Comparison of ENCODE assay signal across 8 cellular contexts in genomic region chr6:136609878-136610706, GRCh38. TPM values are rescaled to one million over a fixed set of nuclear protein-coding genes. Genes with fewer than 3 reads are reported as not detected.
DNase-seq lines count a peak whose midpoint lies in the region; ATAC-seq and TF ChIP-seq lines count a peak whose summit lies in the region.

No MANE protein-coding gene starts in this region.

- no peaks in the 10 kb centered on the region for H3K27me3 ChIP-seq in BLaER1
- H3K27me3 ChIP-seq in prostate gland (replicated peaks; ENCODE audit: insufficient read depth): no peaks in the 10 kb centered on the region

- WGBS in prostate gland: 23% methylated on average over 4 of the region's 4 CpGs

- H3K36me3 ChIP-seq in BLaER1: no peaks in the 10 kb centered on the region
- no peaks in the 10 kb centered on the region for H3K36me3 ChIP-seq in prostate gland

- H4K20me1 ChIP-seq in BLaER1: no peaks in the 10 kb centered on the region

- H3K4me3 ChIP-seq in BLaER1 (no peak overlapping the region), foreskin fibroblast (ENCODE audit: low read depth in 1 of 2, low read length in 2 of 2) (no peak overlapping the region), prostate gland (no peak overlapping the region)

- ATAC-seq in HG03135 (IDR thresholded peaks at IDR 0.05; ENCODE audit: unreplicated experiment) (no peak), GM18502 (IDR thresholded peaks at IDR 0.05; ENCODE audit: poor library complexity, unreplicated experiment) (no peak)

- H3K4me1 ChIP-seq in BLaER1 (peaks cover 28% of the 10 kb centered on the region), prostate gland (replicated peaks) (peaks cover 22% of the 10 kb centered on the region)

- no peaks in the 10 kb centered on the region for H3K9me3 ChIP-seq in BLaER1
- H3K9me3 ChIP-seq in prostate gland: no peaks in the 10 kb centered on the region

- no peak for TF ChIP-seq POLR2A in prostate gland (IDR thresholded peaks at IDR 0.05)

- H3K27ac ChIP-seq in BLaER1 (no peak overlapping the region), prostate gland (peak overlapping the region; percentile 34 to 50)

- TF ChIP-seq CTCF in foreskin fibroblast (IDR thresholded peaks at IDR 0.05; ENCODE audit: low read depth, low read length): no peak
- TF ChIP-seq CTCF in prostate gland (IDR thresholded peaks at IDR 0.05): no peak

- intact Hi-C loops in prostate gland (cut with DNase I): loop anchor here (5.0 kb wide), 1 partner anchor 32 kb away; no protein-coding TSS in a partner anchor

- DNase-seq in HT1080 (ENCODE audit: low read depth) (peak; percentile 100), SW480 (ENCODE audit: low spot score) (peak; percentile 94), foreskin fibroblast (peak; percentile 97 to 98), prostate gland (ENCODE audit: low spot score) (peak; percentile 73), NCI-H446 treated with DMSO at 0.1 percent for 48 hours (lab: John Stamatoyannopoulos, UW) (no peak)

- no peak overlapping the region for H3K9ac ChIP-seq in BLaER1

- peak overlapping the region; percentile 42 for H3K4me2 ChIP-seq in BLaER1

RNA-seq across cellular contexts. Expression of gene MAP7, which starts 59.9 kb away (rescaled TPM):
- 1.7 and 2.1 TPM in 2 replicates for total RNA-seq in HT1080 (2014; rRNA removed; shearing (Covaris generic))
- 1.3 and 1.6 TPM in 2 replicates for polyA plus RNA-seq in HT1080 (2015; cell fraction: cytosol; rRNA removed)
- polyA plus RNA-seq in HT1080 (2015; cell fraction: nucleus; rRNA removed): 2.0 and 2.2 TPM in 2 replicates
- total RNA-seq in prostate gland: 10 to 100 TPM; 35.1 to 45.2 TPM

Comparison
In these comparisons a context has a peak if more than half of its experiments do, and no peak if none do; other contexts are left out.
1. RNA of gene MAP7, which starts 59.9 kb away (total RNA-seq): 35.1 to 45.2 TPM in prostate gland; 1.7 to 2.1 TPM in HT1080; every median in the first group is over 10 times any median in the second.